ENCODE assay signal across 8 cellular contexts in genomic region chr3:130893240-130894129, GRCh38. TPM values are rescaled to one million over a fixed set of nuclear protein-coding genes. Genes with fewer than 3 reads are reported as not detected.
A peak's percentile ranks its signal among the peaks of the same experiment; 100 is the strongest.
DNase-seq lines count a peak whose midpoint lies in the region; ATAC-seq, FAIRE-seq and TF ChIP-seq lines count a peak whose summit lies in the region.

TSS of gene ATP2C1 (plus strand) at chr3:130894084. CDS start at chr3:130894770, 686 bp downstream.

- H3K27me3 ChIP-seq in SU-DHL-6 (ENCODE audit: low read length) (no peaks in the 10 kb centered on the region), pancreas (no peaks in the 10 kb centered on the region), tibial artery (no peaks in the 10 kb centered on the region)

- peak within 1 kb of the TSS; percentile 79 for H3K4me3 ChIP-seq in GM12865 (ENCODE audit: low read depth, low read length)
- peak within 1 kb of the TSS; percentile 97 for H3K4me3 ChIP-seq in SU-DHL-6 (ENCODE audit: insufficient read depth, low read length, poor library complexity, severe bottlenecking)
- H3K4me3 ChIP-seq in pancreas, result peak within 1 kb of the TSS; percentile 68 to 76 (median 74)
- peak within 1 kb of the TSS; percentile 78 to 91 for H3K4me3 ChIP-seq in tibial artery

- peaks cover 31% of the 10 kb centered on the region for H4K20me1 ChIP-seq in SU-DHL-6 (ENCODE audit: low read depth, low read length)

- H3K27ac ChIP-seq in SU-DHL-6 (ENCODE audit: low read depth, low read length) (peak within 1 kb of the TSS; percentile 69), pancreas (peak within 1 kb of the TSS; percentile 95 to 98 (median 96)), tibial artery (peak within 1 kb of the TSS; percentile 93 to 99)

- no peaks in the 10 kb centered on the region for H3K9me2 ChIP-seq in SU-DHL-6 (replicated peaks; ENCODE audit: insufficient read depth, low read length)

- TF ChIP-seq CTCF in GM12865 (IDR thresholded peaks at IDR 0.05; ENCODE audit: insufficient read depth, low read depth, low read length, missing control alignments) (no peak), SU-DHL-6 (IDR thresholded peaks at IDR 0.05; ENCODE audit: insufficient read depth, low read length, poor library complexity, severe bottlenecking) (peak; percentile 8), pancreas (IDR thresholded peaks at IDR 0.05) (no peak), tibial artery (IDR thresholded peaks at IDR 0.05) (no peak)

- H3K36me3 ChIP-seq in SU-DHL-6 (ENCODE audit: low read length) (no peaks in the 10 kb centered on the region), pancreas (no peaks in the 10 kb centered on the region), tibial artery (no peaks in the 10 kb centered on the region)

- H2AFZ ChIP-seq in SU-DHL-6 (ENCODE audit: low read depth, low read length, severe bottlenecking), result peak within 1 kb of the TSS; percentile 94

- 0 to 1% methylated on average over 60 to 73 of the region's 73 CpGs for WGBS in pancreas, 2 donors

- H3F3A ChIP-seq in SU-DHL-6 (ENCODE audit: insufficient read depth), result peaks cover 15% of the 10 kb centered on the region

- H3K9me3 ChIP-seq in SU-DHL-6 (ENCODE audit: insufficient read depth, low read length), result no peaks in the 10 kb centered on the region
- no peaks in the 10 kb centered on the region for H3K9me3 ChIP-seq in pancreas
- H3K9me3 ChIP-seq in tibial artery, result no peaks in the 10 kb centered on the region

- H3K4me1 ChIP-seq in pancreas, result peaks cover 0 to 16% (median 5%) of the 10 kb centered on the region in 3 donors
- peaks cover 0 to 38% (median 11%) of the 10 kb centered on the region in 4 donors for H3K4me1 ChIP-seq in tibial artery

- ATAC-seq in HG02759 (IDR thresholded peaks at IDR 0.05; ENCODE audit: unreplicated experiment) (peak; percentile 94), Right ventricle myocardium superior (ENCODE audit: poor library complexity) (peak; percentile 98), pancreas (peak; percentile 93 to 97 (median 96))

- intact Hi-C loops in Right ventricle myocardium superior (cut with DNase I), result loop anchor here (5.0 kb wide), 1 partner anchor 131 kb away; no protein-coding TSS in a partner anchor
- intact Hi-C loops in pancreas (cut with DNase I), result loop anchor here in 2 of 3 donors (5.0 to 10.0 kb wide), 2 partner anchors 129 to 136 kb away; no protein-coding TSS in a partner anchor
- intact Hi-C loops in tibial artery (cut with DNase I; ENCODE audit: low total_unique reads), result loop anchor here (5.0 to 10.0 kb wide), 2 partner anchors 136 to 491 kb away; partner anchors contain the start of gene NUDT16

- peaks cover 42% of the 10 kb centered on the region for H3K79me2 ChIP-seq in SU-DHL-6 (ENCODE audit: insufficient read depth, low read length)

- FAIRE-seq in pancreas (lab: Jason Lieb, UNC), result no peak

- H3K4me2 ChIP-seq in SU-DHL-6 (ENCODE audit: low read depth, low read length, poor library complexity, severe bottlenecking), result peak within 1 kb of the TSS; percentile 94

- DNase-seq in GM12865 (ENCODE audit: low read depth) (peak; percentile 98), NCI-H128 (lab: John Stamatoyannopoulos, UW; ENCODE audit: unreplicated experiment) (peak; percentile 93), Right ventricle myocardium superior (peak; percentile 98), pancreas (peak; percentile 95 to 99 (median 96)), tibial artery (peak; percentile 97 to 98)
- DNase-seq in activated naive CD8-positive, alpha-beta T cell treated with anti-CD3 and anti-CD28 coated beads, Interleukin-2, amount 50 U/mL, for 16 hours (ENCODE audit: low read depth, low spot score), result peak; percentile 73

- peak within 1 kb of the TSS; percentile 80 for H3K9ac ChIP-seq in SU-DHL-6 (ENCODE audit: low read length)

RNA-seq across cellular contexts. Expression of gene ATP2C1, which starts in this region (rescaled TPM):
- 54.9 TPM for total RNA-seq in Right ventricle myocardium superior
- 10 to 100 TPM; 19.0 to 54.6 (median 23.6) TPM for total RNA-seq in pancreas
- polyA plus RNA-seq in pancreas, result 10 to 100 TPM; 12.2 to 33.5 TPM

Comparison
In these comparisons a context has a peak if more than half of its experiments do, and no peak if none do; other contexts are left out.
1. Peak in every context shown above with its lines: DNase-seq, ATAC-seq, H3K4me3 ChIP-seq and H3K27ac ChIP-seq.